8 cellular contexts compared by ENCODE assay signal in the genomic region with DNA sequence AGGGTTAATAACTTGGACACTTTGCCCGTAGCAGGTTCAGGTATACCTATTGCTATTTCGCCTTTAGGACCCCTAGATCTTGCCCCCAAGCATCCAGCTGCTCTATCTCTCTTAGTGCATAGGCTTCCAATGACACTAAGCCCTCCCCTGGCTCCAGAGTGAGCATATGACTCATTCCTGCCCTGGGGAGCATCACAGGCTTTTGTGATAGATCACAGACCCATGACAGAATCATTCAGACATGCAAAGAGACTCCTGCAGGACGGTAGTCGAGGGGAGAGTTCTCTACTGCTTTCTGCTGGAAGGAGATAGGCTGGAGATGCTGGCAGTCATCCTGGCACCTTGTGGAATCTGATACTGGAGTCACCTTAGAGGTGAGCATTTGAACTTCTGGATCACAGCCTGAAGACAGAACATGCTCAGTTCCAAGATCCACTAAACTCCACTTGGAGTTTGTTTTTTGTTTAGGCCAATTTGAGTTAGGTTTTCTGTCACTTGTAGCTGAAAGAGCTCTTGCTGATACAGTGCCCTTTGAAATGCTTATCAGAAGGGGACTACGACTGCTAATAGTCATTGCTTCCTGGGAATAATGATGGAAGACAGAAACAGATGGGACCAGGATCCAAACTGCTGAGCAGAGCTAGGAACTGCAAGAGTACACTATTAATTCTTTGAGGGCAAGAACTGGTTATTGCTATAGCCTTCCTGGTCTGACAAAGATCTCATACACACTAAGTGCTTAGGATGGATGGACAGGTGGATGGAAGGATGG. TPM values are rescaled to one million over a fixed set of nuclear protein-coding genes. Genes with fewer than 3 reads are reported as not detected.
DNase-seq lines count a peak whose midpoint lies in the region; ATAC-seq and TF ChIP-seq lines count a peak whose summit lies in the region.

No MANE protein-coding gene starts in this region.

- DNase-seq in activated T-cell treated with anti-CD3 and anti-CD28 coated beads for 1 hour (ENCODE audit: low read depth) (peak; percentile 26), HEK293T (ENCODE audit: extremely low spot score) (peak; percentile 16), NCI-H1436 (lab: John Stamatoyannopoulos, UW) (peak; percentile 44), left ventricle myocardium superior (no peak), NCI-H774 (lab: John Stamatoyannopoulos, UW) (no peak)
- DNase-seq in activated T-cell treated with anti-CD3 and anti-CD28 coated beads, Interleukin-2, amount 50 U/mL, for 1 hour = no peak
- peak; percentile 46 to 54 for DNase-seq in activated T-cell treated with anti-CD3 and anti-CD28 coated beads, Interleukin-2, amount 50 U/mL, for 48 hours
- DNase-seq in stimulated activated CD4-positive, alpha-beta T cell treated with anti-CD3 and anti-CD28 coated beads, Interleukin-15, amount 100 ng/mL, for 24 hours = peak; percentile 61

- CTCF ChIA-PET in HEK293T (lab: Yijun Ruan, JAX) = no interaction called here

- peak; percentile 99 for ATAC-seq in left ventricle myocardium superior

- intact Hi-C loops in left ventricle myocardium superior (cut with micrococcal nuclease) = loop anchor here (5.0 kb wide), 1 partner anchor 51 kb away; no protein-coding TSS in a partner anchor

- POLR2A ChIA-PET in HEK293T (lab: Yijun Ruan, JAX) = interaction anchor here (1.3 kb wide), 1 partner anchor 10 kb away, joined by 4 read pairs; no protein-coding TSS in a partner anchor

TF ChIP-seq in HEK293T, 16 proteins besides CTCF, POLR2A, EP300 and RAD21:
- TF ChIP-seq BHLHE40 (IDR thresholded peaks at IDR 0.05; ENCODE audit: borderline replicate concordance) = no peak
- TF ChIP-seq FOXM1 (IDR thresholded peaks at IDR 0.05; ENCODE audit: borderline replicate concordance) = no peak
- TF ChIP-seq FOXA1 (IDR thresholded peaks at IDR 0.05) = no peak
- no peak for TF ChIP-seq LEF1 (IDR thresholded peaks at IDR 0.05; ENCODE audit: borderline replicate concordance)
- TF ChIP-seq, protein P1, sequence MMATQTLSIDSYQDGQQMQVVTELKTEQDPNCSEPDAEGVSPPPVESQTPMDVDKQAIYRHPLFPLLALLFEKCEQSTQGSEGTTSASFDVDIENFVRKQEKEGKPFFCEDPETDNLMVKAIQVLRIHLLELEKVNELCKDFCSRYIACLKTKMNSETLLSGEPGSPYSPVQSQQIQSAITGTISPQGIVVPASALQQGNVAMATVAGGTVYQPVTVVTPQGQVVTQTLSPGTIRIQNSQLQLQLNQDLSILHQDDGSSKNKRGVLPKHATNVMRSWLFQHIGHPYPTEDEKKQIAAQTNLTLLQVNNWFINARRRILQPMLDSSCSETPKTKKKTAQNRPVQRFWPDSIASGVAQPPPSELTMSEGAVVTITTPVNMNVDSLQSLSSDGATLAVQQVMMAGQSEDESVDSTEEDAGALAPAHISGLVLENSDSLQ (IDR thresholded peaks at IDR 0.05) = 0 out of 2 replicates have a peak, but pooled peaks have one; percentile 25
- no peak for TF ChIP-seq ZNF384 (IDR thresholded peaks at IDR 0.05)
- TF ChIP-seq CTBP1 (IDR thresholded peaks at IDR 0.05; ENCODE audit: borderline replicate concordance) = no peak

RNA-seq across cellular contexts. Expression of a gene that starts 11.0 kb away (rescaled TPM):
- 4.7 TPM for total RNA-seq in left ventricle myocardium superior

RNA-seq across cellular contexts. Expression of a gene that starts 24.9 kb away (rescaled TPM):
- 9.2 TPM for total RNA-seq in left ventricle myocardium superior

RNA-seq across cellular contexts. Expression of a gene that starts 45.2 kb away (rescaled TPM):
- not detected for total RNA-seq in left ventricle myocardium superior

Comparison
In these comparisons a context has a peak if more than half of its experiments do, and no peak if none do; other contexts are left out.
1. DNase-seq: peak in activated T-cell treated with anti-CD3 and anti-CD28 coated beads for 1 hour (single experiment), HEK293T (single experiment), NCI-H1436 (single experiment), activated T-cell treated with anti-CD3 and anti-CD28 coated beads, Interleukin-2, amount 50 U/mL, for 48 hours (2 of 2) and stimulated activated CD4-positive, alpha-beta T cell treated with anti-CD3 and anti-CD28 coated beads, Interleukin-15, amount 100 ng/mL, for 24 hours (single experiment); none in activated T-cell treated with anti-CD3 and anti-CD28 coated beads, Interleukin-2, amount 50 U/mL, for 1 hour (single experiment), left ventricle myocardium superior (single experiment) and NCI-H774 (single experiment).